In genomic region chr3:144437989-144438388, GRCh38 we compare ENCODE assay signal across 15 cellular contexts.
DNase-seq lines count a peak whose midpoint lies in the region; ATAC-seq lines count a peak whose summit lies in the region.
"Had no signal": no experiment of that assay in that cellular context is flagged by ENCODE, and none has a peak within 500 bp of the region (broad histone marks: within the 10 kb centered on the region; RNA-seq: fewer than 3 reads in every experiment).

No MANE protein-coding gene starts in this region.

- H3K4me3 Mint-ChIP-seq in activated CD4-positive, alpha-beta T cell treated with anti-CD3 and anti-CD28 coated beads, Interleukin-2, amount 10 ng/mL, durations not matched to agents 24 days and 14 days, result no peak overlapping the region
- H3K4me3 Mint-ChIP-seq in activated T-helper 1 cell treated with anti-CD3 and anti-CD28 coated beads, Interleukin-12 subunit alpha, Interleukin-12 subunit beta, Interleukin-2, Interleukin-4 antibody, amounts not matched to agents 30 ng/mL and 10 ng/mL and 1 ng/mL, durations not matched to agents 14 hours and 24 hours and 36 hours, result no peak overlapping the region
- H3K4me3 Mint-ChIP-seq: activated naive CD8-positive, alpha-beta T cell treated with anti-CD3 and anti-CD28 coated beads, Interleukin-2, amount 50 U/mL, for 24 hours; CD8-positive, alpha-beta T cell; dendritic cell treated with granulocyte-macrophage colony-stimulating factor and Interleukin-4, amounts not matched to agents 40 ng/mL and 50 ng/mL, for 4 days; type B pancreatic cell had no signal

- no peaks in the 10 kb centered on the region for H3K36me3 ChIP-seq in NT2/D1 (ENCODE audit: insufficient read depth, insufficient read length, low read length)
- H3K36me3 ChIP-seq: pancreas had no signal

- no peak overlapping the region for H3K27ac ChIP-seq in substantia nigra (ENCODE audit: low read depth, low read length, poor library complexity, severe bottlenecking)
- H3K27ac ChIP-seq: pancreas had no signal

- no peaks in the 10 kb centered on the region for H3K27me3 ChIP-seq in NT2/D1 (ENCODE audit: insufficient read depth, insufficient read length)
- H3K27me3 ChIP-seq: pancreas had no signal

- intact Hi-C loops in activated CD4-positive, alpha-beta T cell treated with anti-CD3 and anti-CD28 coated beads, Interleukin-2, amount 10 ng/mL, durations not matched to agents 24 days and 14 days (cut with micrococcal nuclease), result no loop called here
- intact Hi-C loops in activated T-helper 1 cell treated with anti-CD3 and anti-CD28 coated beads, Interleukin-12 subunit alpha, Interleukin-12 subunit beta, Interleukin-2, Interleukin-4 antibody, amounts not matched to agents 30 ng/mL and 10 ng/mL and 1 ng/mL, durations not matched to agents 14 hours and 24 hours and 36 hours (cut with micrococcal nuclease), result no loop called here

- no peaks in the 10 kb centered on the region; the same call in 1 of the 2 replicates for H3K9me3 ChIP-seq in NT2/D1 (ENCODE audit: insufficient read depth, low read length)
- H3K9me3 ChIP-seq: pancreas had no signal

- H3K4me3 ChIP-seq in NT2/D1 (ENCODE audit: insufficient read length, low read depth), result no peak overlapping the region
- H3K4me3 ChIP-seq: pancreas had no signal

- H3K4me1 Mint-ChIP-seq in activated CD4-positive, alpha-beta T cell treated with anti-CD3 and anti-CD28 coated beads, Interleukin-2, amount 10 ng/mL, durations not matched to agents 24 days and 14 days, result no peaks in the 10 kb centered on the region
- no peaks in the 10 kb centered on the region for H3K4me1 Mint-ChIP-seq in activated T-helper 1 cell treated with anti-CD3 and anti-CD28 coated beads, Interleukin-12 subunit alpha, Interleukin-12 subunit beta, Interleukin-2, Interleukin-4 antibody, amounts not matched to agents 30 ng/mL and 10 ng/mL and 1 ng/mL, durations not matched to agents 14 hours and 24 hours and 36 hours (ENCODE audit: low read depth)
- H3K4me1 Mint-ChIP-seq: activated naive CD8-positive, alpha-beta T cell treated with anti-CD3 and anti-CD28 coated beads, Interleukin-2, amount 50 U/mL, for 24 hours had no signal

- no peaks in the 10 kb centered on the region for H3K4me1 ChIP-seq in NT2/D1 (ENCODE audit: insufficient read depth, insufficient read length)
- H3K4me1 ChIP-seq: pancreas had no signal

- H3K36me3 Mint-ChIP-seq in activated CD4-positive, alpha-beta T cell treated with anti-CD3 and anti-CD28 coated beads, Interleukin-2, amount 10 ng/mL, durations not matched to agents 24 days and 14 days (ENCODE audit: low read depth), result no peaks in the 10 kb centered on the region
- no peaks in the 10 kb centered on the region for H3K36me3 Mint-ChIP-seq in activated T-helper 1 cell treated with anti-CD3 and anti-CD28 coated beads, Interleukin-12 subunit alpha, Interleukin-12 subunit beta, Interleukin-2, Interleukin-4 antibody, amounts not matched to agents 30 ng/mL and 10 ng/mL and 1 ng/mL, durations not matched to agents 14 hours and 24 hours and 36 hours (ENCODE audit: low read depth)
- H3K36me3 Mint-ChIP-seq: CD8-positive, alpha-beta T cell; type B pancreatic cell had no signal

- no peaks in the 10 kb centered on the region for H3K9me3 Mint-ChIP-seq in activated CD4-positive, alpha-beta T cell treated with anti-CD3 and anti-CD28 coated beads, Interleukin-2, amount 10 ng/mL, durations not matched to agents 24 days and 14 days
- no peaks in the 10 kb centered on the region for H3K9me3 Mint-ChIP-seq in activated T-helper 1 cell treated with anti-CD3 and anti-CD28 coated beads, Interleukin-12 subunit alpha, Interleukin-12 subunit beta, Interleukin-2, Interleukin-4 antibody, amounts not matched to agents 30 ng/mL and 10 ng/mL and 1 ng/mL, durations not matched to agents 14 hours and 24 hours and 36 hours
- H3K9me3 Mint-ChIP-seq: dendritic cell treated with granulocyte-macrophage colony-stimulating factor and Interleukin-4, amounts not matched to agents 40 ng/mL and 50 ng/mL, for 4 days; type B pancreatic cell had no signal

- H3K9ac ChIP-seq in NT2/D1 (ENCODE audit: insufficient read length, low read depth), result no peak overlapping the region

- peak; percentile 69 for ATAC-seq in GM19397 (IDR thresholded peaks at IDR 0.05; ENCODE audit: unreplicated experiment)
- peak; percentile 68 for ATAC-seq in HG02852 (IDR thresholded peaks at IDR 0.05; ENCODE audit: unreplicated experiment)
- ATAC-seq: activated naive CD8-positive, alpha-beta T cell treated with anti-CD3 and anti-CD28 coated beads, Interleukin-2, amount 50 U/mL, for 24 hours; CD8-positive, alpha-beta T cell; pancreas had no signal

- H3K27ac Mint-ChIP-seq in activated CD4-positive, alpha-beta T cell treated with anti-CD3 and anti-CD28 coated beads, Interleukin-2, amount 10 ng/mL, durations not matched to agents 24 days and 14 days, result no peak overlapping the region
- H3K27ac Mint-ChIP-seq in activated T-helper 1 cell treated with anti-CD3 and anti-CD28 coated beads, Interleukin-12 subunit alpha, Interleukin-12 subunit beta, Interleukin-2, Interleukin-4 antibody, amounts not matched to agents 30 ng/mL and 10 ng/mL and 1 ng/mL, durations not matched to agents 14 hours and 24 hours and 36 hours, result no peak overlapping the region
- H3K27ac Mint-ChIP-seq: activated naive CD8-positive, alpha-beta T cell treated with anti-CD3 and anti-CD28 coated beads, Interleukin-2, amount 50 U/mL, for 24 hours; CD8-positive, alpha-beta T cell; dendritic cell treated with granulocyte-macrophage colony-stimulating factor and Interleukin-4, amounts not matched to agents 40 ng/mL and 50 ng/mL, for 4 days; type B pancreatic cell had no signal

- in situ Hi-C loops in Caki2 (cut with HindIII; ENCODE audit: low pct_unique_long_range_greater_than_20kb, low sequenced_read_pairs), result no loop called here

- DNase-seq in Caki2 (ENCODE audit: low read depth) (peak; percentile 12), NT2/D1 (ENCODE audit: low read depth, low spot score) (peak; percentile 27), substantia nigra (lab: John Stamatoyannopoulos, UW) (no peak), GF-D8 (lab: John Stamatoyannopoulos, UW) (no peak)
- no peak for DNase-seq in activated CD4-positive, alpha-beta T cell treated with anti-CD3 and anti-CD28 coated beads, Interleukin-2, amount 10 ng/mL, durations not matched to agents 24 days and 14 days
- DNase-seq in activated T-helper 1 cell treated with anti-CD3 and anti-CD28 coated beads, Interleukin-12 subunit alpha, Interleukin-12 subunit beta, Interleukin-2, Interleukin-4 antibody, amounts not matched to agents 30 ng/mL and 10 ng/mL and 1 ng/mL, durations not matched to agents 14 hours and 24 hours and 36 hours (ENCODE audit: low spot score), result no peak
- DNase-seq: 8988T; activated naive CD8-positive, alpha-beta T cell treated with anti-CD3 and anti-CD28 coated beads, Interleukin-2, amount 50 U/mL, for 24 hours; CD8-positive, alpha-beta T cell; NK-92 treated with Interleukin-12 subunit alpha and Interleukin-12 subunit beta, amount 100 ng/mL, for 24 hours; pancreas had no signal

- H3K27me3 Mint-ChIP-seq in activated CD4-positive, alpha-beta T cell treated with anti-CD3 and anti-CD28 coated beads, Interleukin-2, amount 10 ng/mL, durations not matched to agents 24 days and 14 days, result no peaks in the 10 kb centered on the region
- no peaks in the 10 kb centered on the region for H3K27me3 Mint-ChIP-seq in activated T-helper 1 cell treated with anti-CD3 and anti-CD28 coated beads, Interleukin-12 subunit alpha, Interleukin-12 subunit beta, Interleukin-2, Interleukin-4 antibody, amounts not matched to agents 30 ng/mL and 10 ng/mL and 1 ng/mL, durations not matched to agents 14 hours and 24 hours and 36 hours (ENCODE audit: insufficient read depth)
- H3K27me3 Mint-ChIP-seq: dendritic cell treated with granulocyte-macrophage colony-stimulating factor and Interleukin-4, amounts not matched to agents 40 ng/mL and 50 ng/mL, for 4 days; type B pancreatic cell had no signal

Comparison
In these comparisons a context has a peak if more than half of its experiments do, and no peak if none do; other contexts are left out.
1. DNase-seq: peak in Caki2 (single experiment) and NT2/D1 (single experiment); none in substantia nigra (0 of 49), activated CD4-positive, alpha-beta T cell treated with anti-CD3 and anti-CD28 coated beads, Interleukin-2, amount 10 ng/mL, durations not matched to agents 24 days and 14 days (single experiment), activated T-helper 1 cell treated with anti-CD3 and anti-CD28 coated beads, Interleukin-12 subunit alpha, Interleukin-12 subunit beta, Interleukin-2, Interleukin-4 antibody, amounts not matched to agents 30 ng/mL and 10 ng/mL and 1 ng/mL, durations not matched to agents 14 hours and 24 hours and 36 hours (single experiment) and GF-D8 (single experiment).